ENCODE assay signal across 8 cellular contexts in the genomic region with DNA sequence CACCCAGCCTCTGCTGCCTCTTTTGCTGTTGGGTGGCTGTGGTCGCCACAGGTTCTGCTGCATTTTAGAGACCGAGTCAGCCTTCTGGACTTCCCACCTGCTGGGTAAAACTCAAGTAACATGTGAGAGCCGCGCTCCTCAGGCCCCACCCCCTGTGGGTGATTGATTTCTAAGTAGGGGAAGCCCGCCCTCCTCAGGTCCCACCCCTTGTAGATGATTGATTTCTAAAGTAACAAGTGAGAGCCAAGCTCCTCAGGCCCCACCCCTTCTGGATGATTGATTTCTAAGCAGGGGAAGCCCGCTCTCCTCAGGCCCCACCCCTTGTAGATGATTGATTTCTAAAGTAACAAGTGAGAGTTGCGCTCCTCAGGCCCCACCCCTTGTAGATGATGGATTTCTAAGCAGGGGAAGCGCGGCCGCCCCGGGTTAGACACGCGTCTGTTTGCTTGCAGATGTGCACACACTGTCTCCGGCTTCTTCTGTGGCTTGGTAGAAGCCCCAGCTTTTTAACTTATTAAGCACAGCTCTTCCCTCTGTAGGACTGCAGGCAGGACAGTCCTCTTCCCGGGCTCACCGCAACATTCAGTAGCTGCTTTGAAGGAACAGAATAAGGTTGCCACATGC.
DNase-seq lines count a peak whose midpoint lies in the region; TF ChIP-seq lines count a peak whose summit lies in the region.

No MANE protein-coding gene starts in this region.

- no peaks in the 10 kb centered on the region for H3K27me3 ChIP-seq in Loucy (ENCODE audit: insufficient read depth, low read length, poor library complexity, severe bottlenecking)

- no peaks in the 10 kb centered on the region for H3K79me2 ChIP-seq in Loucy (ENCODE audit: insufficient read depth, low read length)

- H3K9me2 ChIP-seq in Loucy (replicated peaks; ENCODE audit: low read depth, low read length), result no peaks in the 10 kb centered on the region

- no peaks in the 10 kb centered on the region for H3K36me3 ChIP-seq in Loucy (ENCODE audit: insufficient read depth, low read length)

- peak overlapping the region; percentile 63 for H3K9ac ChIP-seq in Loucy (ENCODE audit: low read depth, low read length, poor library complexity, severe bottlenecking)

- H3K4me2 ChIP-seq in Loucy (ENCODE audit: low read depth, low read length, poor library complexity, severe bottlenecking), result peak overlapping the region; percentile 90

- DNase-seq in EL (peak; percentile 96), H4 (ENCODE audit: low spot score) (peak; percentile 83), SIG-M5 (lab: John Stamatoyannopoulos, UW) (peak; percentile 97), germinal center (ENCODE audit: low spot score) (peak; percentile 97), non-pigmented ciliary epithelial cell (ENCODE audit: low read depth) (peak; percentile 87), superior temporal gyrus (ENCODE audit: extremely low spot score) (peak; percentile 95)
- peak; percentile 74 to 89 (median 79) for DNase-seq in activated naive CD4-positive, alpha-beta T cell (lab: John Stamatoyannopoulos, UW)

- H2AFZ ChIP-seq in Loucy (ENCODE audit: low read length), result peak overlapping the region; percentile 86

- H3K4me3 ChIP-seq in Loucy (ENCODE audit: low read length, poor library complexity, severe bottlenecking), result peak overlapping the region; percentile 74

- no peaks in the 10 kb centered on the region for H4K20me1 ChIP-seq in Loucy (ENCODE audit: insufficient read depth, low read length, poor library complexity, severe bottlenecking)

- H3K9me3 ChIP-seq in Loucy (ENCODE audit: insufficient read depth, low read depth, low read length), result no peaks in the 10 kb centered on the region

- H3K4me1 ChIP-seq in Loucy (ENCODE audit: insufficient read depth, low read length, poor library complexity, severe bottlenecking), result peaks cover 12% of the 10 kb centered on the region

- no peak for TF ChIP-seq CTCF in Loucy (conservative IDR thresholded peaks at IDR 0.05; ENCODE audit: low read length)

- H3F3A ChIP-seq in Loucy (ENCODE audit: low read depth), result no peaks in the 10 kb centered on the region

Comparison
In these comparisons a context has a peak if more than half of its experiments do, and no peak if none do; other contexts are left out.
1. Peak in every context shown above with its lines: DNase-seq and H3K4me3 ChIP-seq.